Comparison of ENCODE assay signal across 19 cellular contexts in the genomic region with DNA sequence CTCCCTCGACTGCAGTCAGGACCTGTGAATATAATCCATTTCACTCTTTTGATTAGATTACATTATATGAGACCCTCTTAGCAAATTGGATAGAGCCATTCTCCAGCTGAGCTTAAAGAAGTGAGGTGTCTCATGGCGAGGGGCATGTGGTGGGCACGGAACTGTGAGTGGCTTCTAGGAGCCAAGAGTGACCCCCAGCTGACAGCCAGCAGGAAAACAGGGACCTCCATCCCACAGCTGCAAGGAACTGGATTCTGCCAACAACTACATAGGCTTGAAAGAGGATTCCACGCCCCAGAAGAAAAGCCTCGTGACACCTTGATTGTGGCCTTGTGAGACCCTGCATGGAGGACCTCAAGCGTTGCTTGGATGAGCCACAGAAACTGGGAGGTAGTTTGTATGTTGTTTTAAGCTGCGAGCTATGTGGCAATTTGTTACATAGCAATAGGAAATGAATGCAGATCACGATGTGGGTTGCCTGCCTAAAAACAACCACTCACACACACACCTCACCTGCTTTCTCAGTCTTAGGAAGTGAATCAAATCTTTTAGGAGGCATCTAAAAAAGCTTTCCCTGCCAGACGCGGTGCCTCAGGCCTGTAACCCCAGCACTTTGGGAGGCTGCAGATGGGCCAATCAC.
"Had no signal": no experiment of that assay in that cellular context is flagged by ENCODE, and none has a peak within 500 bp of the region (broad histone marks: within the 10 kb centered on the region; RNA-seq: fewer than 3 reads in every experiment).

No MANE protein-coding gene starts in this region.

- H3K4me1 ChIP-seq: uterus had no signal

- H3K27ac Mint-ChIP-seq: memory B cell, mesothelial cell of epicardium had no signal

- H3K27me3 Mint-ChIP-seq: memory B cell had no signal

- H3K27me3 ChIP-seq: esophagus muscularis mucosa, gastroesophageal sphincter, suprapubic skin, thyroid gland, upper lobe of left lung, uterus had no signal

- H3K4me3 ChIP-seq: esophagus muscularis mucosa, gastroesophageal sphincter, left ventricle myocardium inferior, lower lobe of right lung, suprapubic skin, thyroid gland, upper lobe of left lung, uterus had no signal

- DNase-seq: effector memory CD4-positive, alpha-beta T cell; glutamatergic neuron; left cardiac atrium; left ventricle myocardium inferior; lower lobe of right lung; right cardiac atrium; small intestine; stimulated activated CD4-positive, alpha-beta T cell treated with anti-CD3 and anti-CD28 coated beads, Interleukin-12 subunit alpha, Interleukin-12 subunit beta, amount 100 ng/mL, for 4 hours; stimulated activated CD4-positive, alpha-beta T cell treated with anti-CD3 and anti-CD28 coated beads, Interleukin-2, amount 100 ng/mL, for 48 hours; stimulated activated naive CD8-positive, alpha-beta T cell treated with anti-CD3 and anti-CD28 coated beads, Interleukin-15, Interleukin-2, amounts not matched to agents 100 U/mL and 50 U/mL, for 24 hours; thyroid gland; upper lobe of left lung had no signal

- H3K36me3 Mint-ChIP-seq: memory B cell had no signal

- H3K27ac ChIP-seq: esophagus muscularis mucosa, gastroesophageal sphincter, left ventricle myocardium inferior, lower lobe of right lung, suprapubic skin, thyroid gland, upper lobe of left lung, uterus had no signal

- H3K9me3 ChIP-seq: esophagus muscularis mucosa, gastroesophageal sphincter, left ventricle myocardium inferior, lower lobe of right lung, suprapubic skin, thyroid gland, upper lobe of left lung, uterus had no signal

- H3K4me3 Mint-ChIP-seq: memory B cell, mesothelial cell of epicardium, nephron had no signal

- H3K36me3 ChIP-seq: esophagus muscularis mucosa, gastroesophageal sphincter, left ventricle myocardium inferior, lower lobe of right lung, suprapubic skin, thyroid gland, upper lobe of left lung, uterus had no signal

- H3K9me3 Mint-ChIP-seq: memory B cell had no signal

- ATAC-seq: gastroesophageal sphincter; left cardiac atrium; lower lobe of right lung; right cardiac atrium; stimulated activated naive CD8-positive, alpha-beta T cell treated with anti-CD3 and anti-CD28 coated beads, Interleukin-15, Interleukin-2, amounts not matched to agents 100 U/mL and 50 U/mL, for 24 hours had no signal
